17 cellular contexts compared by ENCODE assay signal in genomic region chr19:39935262-39935661, GRCh38. TPM values are rescaled to one million over a fixed set of nuclear protein-coding genes. Genes with fewer than 3 reads are reported as not detected.
DNase-seq lines count a peak whose midpoint lies in the region; ATAC-seq, FAIRE-seq and TF ChIP-seq lines count a peak whose summit lies in the region.
"Had no signal": no experiment of that assay in that cellular context is flagged by ENCODE, and none has a peak within 500 bp of the region (broad histone marks: within the 10 kb centered on the region; RNA-seq: fewer than 3 reads in every experiment).

No MANE protein-coding gene starts in this region.

- H3K18ac ChIP-seq in H1 (ENCODE audit: extremely low read depth, low read length), result no peak overlapping the region

- no peak overlapping the region for H2BK12ac ChIP-seq in H1 (ENCODE audit: low read depth, low read length)

- no peak overlapping the region for H3K4me3 Mint-ChIP-seq in activated T-cell treated with anti-CD3 and anti-CD28 coated beads, Interleukin-2, amount 50 U/mL, for 24 hours
- peak overlapping the region in 1 of 2 donors; percentile 74 for H3K4me3 Mint-ChIP-seq in stimulated activated naive CD8-positive, alpha-beta T cell treated with anti-CD3 and anti-CD28 coated beads, Interleukin-15, amount 100 ng/mL, for 72 hours
- H3K4me3 Mint-ChIP-seq: activated B cell treated with CpG ODN at 0.5 μM for 24 hours had no signal

- H3K36me3 ChIP-seq in Panc1 (ENCODE audit: control insufficient read depth, insufficient read depth, low read length) (no peaks in the 10 kb centered on the region), H1 (ENCODE audit: control insufficient read depth in 2 of 4, insufficient read depth in 4 of 4, low read length in 3 of 4) (no peaks in the 10 kb centered on the region)
- H3K36me3 ChIP-seq: brain microvascular endothelial cell, left lung, MG63, Peyer's patch, thyroid gland had no signal

- H2BK5ac ChIP-seq in H1 (ENCODE audit: low read depth, low read length), result no peak overlapping the region

- in situ Hi-C loops in Panc1 (cut with HindIII; ENCODE audit: low pct_unique_long_range_greater_than_20kb, low sequenced_read_pairs), result loop anchor here (5.0 to 25.0 kb wide), 8 partner anchors 37 to 948 kb away; partner anchors contain the start of genes FBXO17, PSMC4 and ZNF780A

- H4K8ac ChIP-seq in H1 (ENCODE audit: extremely low read depth, insufficient read depth, low read length), result peak overlapping the region; percentile 31; the same call in 1 of the 2 replicates

- no peak overlapping the region for H4K5ac ChIP-seq in H1 (ENCODE audit: insufficient read length, low read depth, low read length)

- peaks cover 2% of the 10 kb centered on the region; the same call in 1 of the 2 replicates for H3K9me3 ChIP-seq in Panc1 (ENCODE audit: control insufficient read depth, insufficient read depth, low read depth, low read length)
- H3K9me3 ChIP-seq in H1 (ENCODE audit: insufficient read depth in 2 of 2, low read depth in 1 of 2, low read length in 1 of 2), result no peaks in the 10 kb centered on the region
- H3K9me3 ChIP-seq: Peyer's patch, thyroid gland had no signal

- no peaks in the 10 kb centered on the region for H3K23me2 ChIP-seq in H1 (ENCODE audit: low read depth, low read length)

- no peak overlapping the region for H4K91ac ChIP-seq in H1 (replicated peaks; ENCODE audit: insufficient read length, low read length)

- no peak for DNase-seq in activated T-cell treated with anti-CD3 and anti-CD28 coated beads, Interleukin-2, amount 50 U/mL, for 24 hours
- DNase-seq in activated T-cell treated with anti-CD3 and anti-CD28 coated beads, Interleukin-2, amount 50 U/mL, for 48 hours, result no peak
- DNase-seq in Panc1 (ENCODE audit: low read depth, low spot score) (no peak), H1 (ENCODE audit: low read depth in 1 of 2, low spot score in 2 of 2) (no peak), AML-193 (lab: John Stamatoyannopoulos, UW) (no peak), NOMO-1 treated with DMSO at 0.1 percent for 48 hours (lab: John Stamatoyannopoulos, UW; ENCODE audit: unreplicated experiment) (no peak), NCI-H2081 (lab: John Stamatoyannopoulos, UW) (no peak)
- DNase-seq in stimulated activated naive CD8-positive, alpha-beta T cell treated with anti-CD3 and anti-CD28 coated beads, Interleukin-15, amount 100 ng/mL, for 72 hours, result no peak
- DNase-seq: activated B cell treated with CpG ODN at 0.5 μM for 24 hours; activated effector memory CD4-positive, alpha-beta T cell treated with Interleukin-2 at 50 U/mL for 16 hours; brain microvascular endothelial cell; hippocampal formation; left lung; NCI-H526; thyroid gland had no signal

- no TSS peak for BruUV-seq in Panc1 (replicated peaks; lab: Mats Ljungman, UMichigan)

- no peak overlapping the region for H3K9ac ChIP-seq in H1 (replicated peaks in 1 of 4; ENCODE audit: extremely low read depth in 1 of 4, low read depth in 3 of 4, low read length in 3 of 4)

- H3K4me2 ChIP-seq in H1 (ENCODE audit: insufficient read depth in 1 of 2, low read depth in 2 of 2, low read length in 2 of 2), result no peak overlapping the region

- FAIRE-seq in H1 (lab: Jason Lieb, UNC), result no peak

- intact Hi-C loops in Panc1 (cut with micrococcal nuclease; ENCODE audit: unreplicated experiment), result no loop called here

- H3K4me3 ChIP-seq in Panc1 (ENCODE audit: low read depth in 2 of 2, low read length in 2 of 2) (no peak overlapping the region), H1 (ENCODE audit: extremely low read depth in 1 of 4, insufficient read depth in 2 of 4, low read depth in 3 of 4, low read length in 4 of 4) (no peak overlapping the region)
- H3K4me3 ChIP-seq: left lung, MG63, thyroid gland had no signal

- peak; percentile 49 for ATAC-seq in Panc1
- ATAC-seq in stimulated activated naive CD8-positive, alpha-beta T cell treated with anti-CD3 and anti-CD28 coated beads, Interleukin-15, amount 100 ng/mL, for 72 hours, result no peak
- ATAC-seq: left lung had no signal

- TF ChIP-seq CTCF in Panc1 (IDR thresholded peaks at IDR 0.05), result no peak
- TF ChIP-seq CTCF in H1 (IDR thresholded peaks at IDR 0.05; ENCODE audit: control extremely low read depth in 1 of 3, insufficient read depth in 1 of 3, low read depth in 1 of 3, low read length in 3 of 3), result peak in 2 of 3 experiments; percentile 16 to 32; a peak in 2 of 4 replicates

- no peaks in the 10 kb centered on the region for H4K20me1 ChIP-seq in H1 (replicated peaks in 1 of 2; ENCODE audit: control insufficient read depth in 1 of 2, insufficient read depth in 2 of 2, low read length in 2 of 2)

- H3K14ac ChIP-seq in H1 (ENCODE audit: insufficient read length), result no peak overlapping the region

- no peak overlapping the region for H2BK20ac ChIP-seq in H1 (ENCODE audit: low read length)

- H3K4me1 ChIP-seq in Panc1 (ENCODE audit: control insufficient read depth, insufficient read depth, low read length) (no peaks in the 10 kb centered on the region), H1 (replicated peaks in 1 of 4; ENCODE audit: control insufficient read depth in 3 of 4, insufficient read depth in 4 of 4, low read length in 3 of 4) (no peaks in the 10 kb centered on the region)
- H3K4me1 ChIP-seq: thyroid gland had no signal

- POLR2A ChIA-PET in Panc1 (lab: Charles Lee), result interaction anchor here (0.6 to 1.2 kb wide), 5 partner anchors 9 to 190 kb away, joined by 3 to 14 read pairs (median 5); no protein-coding TSS in a partner anchor
- POLR2A ChIA-PET in H1 (lab: Charles Lee; ENCODE audit: partially characterized antibody), result no interaction called here

- 71% methylated on average over 3 of the region's 5 CpGs; no CpG with 5 or more reads in 1 of the 2 experiments for WGBS in H1 (ENCODE audit: extremely low coverage in 1 of 2, insufficient coverage in 1 of 2, insufficient read length in 1 of 2, insufficient replicate concordance in 2 of 2, low coverage in 1 of 2, low lambda C conversion rate in 2 of 2, missing lambda C conversion rate in 1 of 2), 2 experiments

- no peaks in the 10 kb centered on the region for H3K79me1 ChIP-seq in H1 (ENCODE audit: low read depth, low read length)

- H3K27ac Mint-ChIP-seq in activated T-cell treated with anti-CD3 and anti-CD28 coated beads, Interleukin-2, amount 50 U/mL, for 24 hours, result peak overlapping the region; percentile 92
- peak overlapping the region; percentile 85 to 91 for H3K27ac Mint-ChIP-seq in stimulated activated naive CD8-positive, alpha-beta T cell treated with anti-CD3 and anti-CD28 coated beads, Interleukin-15, amount 100 ng/mL, for 72 hours
- H3K27ac Mint-ChIP-seq: activated B cell treated with CpG ODN at 0.5 μM for 24 hours had no signal

- H3K4ac ChIP-seq in H1 (replicated peaks; ENCODE audit: insufficient read length, low read depth, low read length), result no peak overlapping the region

- H3K27me3 ChIP-seq in Panc1 (ENCODE audit: control insufficient read depth, insufficient read depth, low read length), result peaks cover 32% of the 10 kb centered on the region
- no peaks in the 10 kb centered on the region for H3K27me3 ChIP-seq in H1 (replicated peaks in 1 of 4; ENCODE audit: control insufficient read depth in 3 of 4, extremely low read depth in 1 of 4, insufficient read depth in 3 of 4, low read length in 3 of 4)
- H3K27me3 ChIP-seq: brain microvascular endothelial cell, Peyer's patch, thyroid gland had no signal

- H2BK120ac ChIP-seq in H1 (replicated peaks; ENCODE audit: low read depth, low read length), result no peak overlapping the region

- H3K27me3 Mint-ChIP-seq in activated T-cell treated with anti-CD3 and anti-CD28 coated beads, Interleukin-2, amount 50 U/mL, for 24 hours, result no peaks in the 10 kb centered on the region
- no peaks in the 10 kb centered on the region for H3K27me3 Mint-ChIP-seq in stimulated activated naive CD8-positive, alpha-beta T cell treated with anti-CD3 and anti-CD28 coated beads, Interleukin-15, amount 100 ng/mL, for 72 hours
- H3K27me3 Mint-ChIP-seq: activated B cell treated with CpG ODN at 0.5 μM for 24 hours had no signal

- peaks cover 56% of the 10 kb centered on the region for H3K4me1 Mint-ChIP-seq in activated T-cell treated with anti-CD3 and anti-CD28 coated beads, Interleukin-2, amount 50 U/mL, for 24 hours (ENCODE audit: low read depth)
- H3K4me1 Mint-ChIP-seq in stimulated activated naive CD8-positive, alpha-beta T cell treated with anti-CD3 and anti-CD28 coated beads, Interleukin-15, amount 100 ng/mL, for 72 hours, result peaks cover 79% of the 10 kb centered on the region

- H3K27ac ChIP-seq in Panc1 (ENCODE audit: low read length) (no peak overlapping the region), H1 (ENCODE audit: low read depth, low read length) (no peak overlapping the region)
- H3K27ac ChIP-seq: brain microvascular endothelial cell, left lung, thyroid gland had no signal

- H2BK15ac ChIP-seq in H1 (ENCODE audit: low read length), result no peak overlapping the region

- CTCF ChIA-PET in Panc1 (lab: Charles Lee), result interaction anchor here (0.6 to 3.3 kb wide), 6 partner anchors 16 to 374 kb away, joined by 3 to 19 read pairs (median 9); partner anchors contain the start of gene PSMC4
- CTCF ChIA-PET in H1 (lab: Charles Lee; ENCODE audit: partially characterized antibody), result interaction anchor here (1.2 kb wide), 1 partner anchor 31 kb away, joined by 3 read pairs; no protein-coding TSS in a partner anchor

- no peaks in the 10 kb centered on the region for H3K79me2 ChIP-seq in H1 (ENCODE audit: control insufficient read depth in 1 of 2, insufficient read depth in 2 of 2, low read length in 2 of 2)

- TF ChIP-seq RAD21 in H1 (IDR thresholded peaks at IDR 0.05 in 1 of 2, conservative IDR thresholded peaks at IDR 0.05 in 1 of 2; ENCODE audit: low read depth in 2 of 2, low read length in 2 of 2), result 0 out of 4 replicates have a peak, but pooled peaks of 1 of the 2 experiments have one; percentile 1

- H3K56ac ChIP-seq in H1 (replicated peaks; ENCODE audit: insufficient read length, low read depth, low read length), result no peak overlapping the region

- no peaks in the 10 kb centered on the region for H3K36me3 Mint-ChIP-seq in activated T-cell treated with anti-CD3 and anti-CD28 coated beads, Interleukin-2, amount 50 U/mL, for 24 hours (ENCODE audit: low read depth)

- TF ChIP-seq EP300 in H1 (IDR thresholded peaks at IDR 0.05; ENCODE audit: borderline replicate concordance in 1 of 2, low read depth in 2 of 2, low read length in 2 of 2), result no peak

- no peak overlapping the region for H3K23ac ChIP-seq in H1 (ENCODE audit: insufficient read length)

- no peak for TF ChIP-seq POLR2A in H1 (IDR thresholded peaks at IDR 0.05; ENCODE audit: control extremely low read depth in 1 of 2, low read depth in 2 of 2, low read length in 2 of 2)

- H3K9me3 Mint-ChIP-seq in activated T-cell treated with anti-CD3 and anti-CD28 coated beads, Interleukin-2, amount 50 U/mL, for 24 hours, result peaks cover 3% of the 10 kb centered on the region
- H3K9me3 Mint-ChIP-seq in stimulated activated naive CD8-positive, alpha-beta T cell treated with anti-CD3 and anti-CD28 coated beads, Interleukin-15, amount 100 ng/mL, for 72 hours, result peaks cover 11 to 17% of the 10 kb centered on the region in 2 donors

- no peak overlapping the region for H2AK5ac ChIP-seq in H1 (ENCODE audit: low read depth, low read length)

- H2AFZ ChIP-seq in H1 (ENCODE audit: low read length), result no peak overlapping the region

RNA-seq across cellular contexts. Expression of gene FCGBP, which starts 0.8 kb away (rescaled TPM):
- 6.4 TPM for total RNA-seq in Panc1 (2021; ENCODE audit: unreplicated experiment)
- 6.9 TPM for polyA plus RNA-seq in Panc1 (2012; ENCODE audit: insufficient read length)
- 2.9 and 3.1 TPM in 2 replicates for total RNA-seq in H1 (2021; fragmentation: NEBNext Ultra II Directional; extraction: Animal tissue kit (Norgen Biotek cat#: 25700))
- polyA plus RNA-seq in H1 (2011; rRNA removed), result 1.1 and 2.6 TPM in 2 replicates
- 2.0 TPM for polyA plus RNA-seq in H1 (2011; cell fraction: cytosol; rRNA removed)
- 7.4 TPM for polyA plus RNA-seq in H1 (2011; cell fraction: nucleus; rRNA removed)
- 1.6 to 3.0 TPM (median 2.0 TPM) in 4 replicates for polyA plus RNA-seq in H1 (2012, experiment 1 of 2)
- polyA plus RNA-seq in H1 (2012, experiment 2 of 2), result 1.2 TPM
- polyA plus RNA-seq in H1 (2013, experiment 1 of 2), result 0.61 TPM
- polyA plus RNA-seq in H1 (2013, experiment 2 of 2), result 0.55 TPM
- 1.2 and 2.8 TPM in 2 replicates for polyA minus RNA-seq in H1 (2011; rRNA and poly(A)+ RNA removed)
- 4.7 TPM for polyA minus RNA-seq in H1 (2011; cell fraction: cytosol; rRNA and poly(A)+ RNA removed)
- 7.3 TPM for polyA minus RNA-seq in H1 (2011; cell fraction: nucleus; rRNA and poly(A)+ RNA removed)

RNA-seq across cellular contexts. Expression of gene PSMC4, which starts 35.7 kb away (rescaled TPM):
- total RNA-seq in Panc1 (2021; ENCODE audit: unreplicated experiment), result 2,386 TPM
- 3,964 TPM for polyA plus RNA-seq in Panc1 (2012; ENCODE audit: insufficient read length)
- 126 and 127 TPM in 2 replicates for total RNA-seq in H1 (2021; fragmentation: NEBNext Ultra II Directional; extraction: Animal tissue kit (Norgen Biotek cat#: 25700))
- 116 and 148 TPM in 2 replicates for polyA plus RNA-seq in H1 (2011; rRNA removed)
- polyA plus RNA-seq in H1 (2011; cell fraction: cytosol; rRNA removed), result 128 TPM
- 158 TPM for polyA plus RNA-seq in H1 (2011; cell fraction: nucleus; rRNA removed)
- polyA plus RNA-seq in H1 (2012, experiment 1 of 2), result 130 to 163 TPM (median 157 TPM) in 4 replicates
- 164 TPM for polyA plus RNA-seq in H1 (2012, experiment 2 of 2)
- polyA plus RNA-seq in H1 (2013, experiment 1 of 2), result 79.2 TPM
- 73.0 TPM for polyA plus RNA-seq in H1 (2013, experiment 2 of 2)
- 48.7 and 77.4 TPM in 2 replicates for polyA minus RNA-seq in H1 (2011; rRNA and poly(A)+ RNA removed)
- polyA minus RNA-seq in H1 (2011; cell fraction: cytosol; rRNA and poly(A)+ RNA removed), result 70.6 TPM
- polyA minus RNA-seq in H1 (2011; cell fraction: nucleus; rRNA and poly(A)+ RNA removed), result 36.8 TPM

Comparison
In these comparisons a context has a peak if more than half of its experiments do, and no peak if none do; other contexts are left out.
1. RNA of gene PSMC4, which starts 35.7 kb away (total RNA-seq): 2,386 TPM in Panc1 (single experiment); 126 to 127 TPM in H1; every median in the first group is over 10 times any median in the second.